In genomic region chr10:102113956-102114857, GRCh38 we compare ENCODE assay signal across 8 cellular contexts. TPM values are rescaled to one million over a fixed set of nuclear protein-coding genes. Genes with fewer than 3 reads are reported as not detected.
A peak's percentile ranks its signal among the peaks of the same experiment; 100 is the strongest.
DNase-seq lines count a peak whose midpoint lies in the region; ATAC-seq lines count a peak whose summit lies in the region.

No MANE protein-coding gene starts in this region.

- H3K27me3 ChIP-seq in iPS-15b (ENCODE audit: control insufficient read depth, insufficient read depth, low read length), result no peaks in the 10 kb centered on the region

- H3K36me3 Mint-ChIP-seq in activated naive CD8-positive, alpha-beta T cell treated with anti-CD3 and anti-CD28 coated beads, Interleukin-2, amount 50 U/mL, for 24 hours (ENCODE audit: low read depth), result peaks cover 21% of the 10 kb centered on the region

- H3K4me1 ChIP-seq in iPS-15b (ENCODE audit: control insufficient read depth, insufficient read depth, low read length), result peaks cover 47% of the 10 kb centered on the region

- H3K9me3 ChIP-seq in iPS-15b (ENCODE audit: control insufficient read depth, insufficient read depth, low read length), result no peaks in the 10 kb centered on the region

- no peaks in the 10 kb centered on the region for H3K27me3 Mint-ChIP-seq in activated naive CD8-positive, alpha-beta T cell treated with anti-CD3 and anti-CD28 coated beads, Interleukin-2, amount 50 U/mL, for 24 hours

- H3K27ac ChIP-seq in skin epidermis, result peak overlapping the region; percentile 54 to 98 (median 92)

- peaks cover 23% of the 10 kb centered on the region for H3K36me3 ChIP-seq in iPS-15b (ENCODE audit: control insufficient read depth, insufficient read depth, low read length)

- peak; percentile 29 for ATAC-seq in GM19035 (IDR thresholded peaks at IDR 0.05; ENCODE audit: unreplicated experiment)
- ATAC-seq in activated naive CD8-positive, alpha-beta T cell treated with anti-CD3 and anti-CD28 coated beads, Interleukin-2, amount 50 U/mL, for 24 hours, result no peak

- peak overlapping the region; percentile 95 for H3K27ac Mint-ChIP-seq in activated naive CD8-positive, alpha-beta T cell treated with anti-CD3 and anti-CD28 coated beads, Interleukin-2, amount 50 U/mL, for 24 hours

- H3K4me3 ChIP-seq in Jurkat, Clone E6-1 (ENCODE audit: low read length), result peak overlapping the region; percentile 82
- H3K4me3 ChIP-seq in iPS-15b (ENCODE audit: low read depth, low read length) (peak overlapping the region; percentile 71), skin epidermis (peak overlapping the region; percentile 54 to 83 (median 75))

- peak overlapping the region; percentile 87 for H3K9ac ChIP-seq in iPS-15b (ENCODE audit: low read depth, low read length)

- peak; percentile 51 for DNase-seq in AG20443 (ENCODE audit: low spot score)
- DNase-seq in Jurkat, Clone E6-1 (ENCODE audit: low read depth, low spot score), result no peak
- DNase-seq in activated naive CD8-positive, alpha-beta T cell treated with anti-CD3 and anti-CD28 coated beads, Interleukin-2, amount 50 U/mL, for 24 hours, result no peak
- DNase-seq in Ammon's horn (ENCODE audit: low spot score), result no peak
- DNase-seq in activated gamma-delta T cell treated with Interleukin-2 at 50 U/mL for 16 hours, result no peak

- no peaks in the 10 kb centered on the region for H3K9me3 Mint-ChIP-seq in activated naive CD8-positive, alpha-beta T cell treated with anti-CD3 and anti-CD28 coated beads, Interleukin-2, amount 50 U/mL, for 24 hours

- peak overlapping the region; percentile 85 for H3K4me3 Mint-ChIP-seq in activated naive CD8-positive, alpha-beta T cell treated with anti-CD3 and anti-CD28 coated beads, Interleukin-2, amount 50 U/mL, for 24 hours

- H3K4me1 Mint-ChIP-seq in activated naive CD8-positive, alpha-beta T cell treated with anti-CD3 and anti-CD28 coated beads, Interleukin-2, amount 50 U/mL, for 24 hours, result peaks cover 63% of the 10 kb centered on the region

RNA-seq across cellular contexts. Expression of gene LDB1, which starts 6.0 kb away (rescaled TPM):
- polyA plus RNA-seq in Jurkat, Clone E6-1 (2012; ENCODE audit: insufficient read depth, insufficient read length), result 75.5 TPM

RNA-seq across cellular contexts. Expression of gene PPRC1, which starts 18.6 kb away (rescaled TPM):
- 34.5 TPM for polyA plus RNA-seq in Jurkat, Clone E6-1 (2012; ENCODE audit: insufficient read depth, insufficient read length)

RNA-seq across cellular contexts. Expression of gene NOLC1, which starts 38.0 kb away (rescaled TPM):
- 187 TPM for polyA plus RNA-seq in Jurkat, Clone E6-1 (2012; ENCODE audit: insufficient read depth, insufficient read length)

RNA-seq across cellular contexts. Expression of gene HPS6, which starts 49.1 kb away (rescaled TPM):
- 17.4 TPM for polyA plus RNA-seq in Jurkat, Clone E6-1 (2012; ENCODE audit: insufficient read depth, insufficient read length)

RNA-seq across cellular contexts. Expression of gene ARMH3, which starts 58.2 kb away (rescaled TPM):
- polyA plus RNA-seq in Jurkat, Clone E6-1 (2012; ENCODE audit: insufficient read depth, insufficient read length), result 11.3 TPM
